Comparison of ENCODE assay signal across 15 cellular contexts in the genomic region with DNA sequence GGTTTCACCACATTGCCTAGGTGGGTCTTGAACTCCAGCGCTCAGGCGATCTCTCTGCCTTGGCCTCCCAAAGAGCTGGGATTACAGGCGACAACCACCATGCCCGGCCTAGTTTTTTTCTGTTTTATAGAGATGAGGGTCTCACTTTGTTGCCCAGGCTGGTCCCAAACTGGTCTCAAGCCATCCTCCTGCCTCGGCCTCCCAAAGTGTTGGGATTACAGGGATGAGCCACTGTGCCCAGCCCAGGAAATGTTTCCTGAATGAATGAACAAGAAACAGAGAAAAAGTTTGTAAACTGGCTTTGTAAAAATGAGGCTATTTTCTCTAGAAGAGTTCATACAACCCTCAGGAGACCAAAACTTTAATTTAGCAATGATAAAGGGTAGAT.
DNase-seq lines count a peak whose midpoint lies in the region; ATAC-seq, FAIRE-seq and TF ChIP-seq lines count a peak whose summit lies in the region.
"Had no signal": no experiment of that assay in that cellular context is flagged by ENCODE, and none has a peak within 500 bp of the region (broad histone marks: within the 10 kb centered on the region; RNA-seq: fewer than 3 reads in every experiment).

No MANE protein-coding gene starts in this region.

- no peaks in the 10 kb centered on the region for H3K27me3 Mint-ChIP-seq in activated T-helper 17 cell treated with anti-CD3 and anti-CD28 coated beads, Interleukin-2, amount 50 U/mL, for 72 hours
- no peaks in the 10 kb centered on the region for H3K27me3 Mint-ChIP-seq in T-cell
- H3K27me3 Mint-ChIP-seq: activated CD4-positive, alpha-beta memory T cell treated with anti-CD3 and anti-CD28 coated beads for 36 hours had no signal

- H3K4me3 ChIP-seq in A549 (no peak overlapping the region), left lung (no peak overlapping the region), skin epidermis (no peak overlapping the region)

- intact Hi-C loops in left lung (cut with DNase I): no loop called here

- H3K36me3 Mint-ChIP-seq in activated T-helper 17 cell treated with anti-CD3 and anti-CD28 coated beads, Interleukin-2, amount 50 U/mL, for 72 hours (ENCODE audit: low read depth): peaks cover 38% of the 10 kb centered on the region
- H3K36me3 Mint-ChIP-seq in T-cell: peaks cover 22% of the 10 kb centered on the region

- WGBS in A549 (ENCODE audit: missing lambda C conversion rate): 96% methylated on average over 5 of the region's 5 CpGs

- FAIRE-seq in A549 (lab: Jason Lieb, UNC): no peak
- FAIRE-seq: H1, TTC549 had no signal

- no peak for DNase-seq in A549 (ENCODE audit: low read depth in 1 of 2, low spot score in 1 of 2)
- no peak for DNase-seq in left lung
- no peak for DNase-seq in SHP77 (lab: John Stamatoyannopoulos, UW)
- DNase-seq in C1 segment of cervical spinal cord (lab: John Stamatoyannopoulos, UW): no peak
- no peak for DNase-seq in T-cell
- DNase-seq: activated CD4-positive, alpha-beta memory T cell treated with anti-CD3 and anti-CD28 coated beads for 36 hours; NCI-H187; NCI-H446 treated with DMSO at 0.1 percent for 48 hours; retina; stimulated activated CD4-positive, alpha-beta T cell treated with anti-CD3 and anti-CD28 coated beads, Interleukin-2, amount 100 ng/mL, for 24 hours had no signal

- CTCF ChIA-PET in A549 (lab: Yijun Ruan, JAX): interaction anchor here (1.3 to 2.3 kb wide), 4 partner anchors 34 to 108 kb away, joined by 3 to 9 read pairs (median 5); no protein-coding TSS in a partner anchor
- CTCF ChIA-PET in T-cell (lab: Charles Lee): interaction anchor here in 1 of 2 donors (0.7 kb wide), 1 partner anchor 124 kb away, joined by 4 read pairs; no protein-coding TSS in a partner anchor

- TF ChIP-seq EP300 in A549 (IDR thresholded peaks at IDR 0.05): no peak

- H3K9me3 Mint-ChIP-seq in activated T-helper 17 cell treated with anti-CD3 and anti-CD28 coated beads, Interleukin-2, amount 50 U/mL, for 72 hours: no peaks in the 10 kb centered on the region
- H3K9me3 Mint-ChIP-seq in T-cell: no peaks in the 10 kb centered on the region
- H3K9me3 Mint-ChIP-seq: activated CD4-positive, alpha-beta memory T cell treated with anti-CD3 and anti-CD28 coated beads for 36 hours had no signal

- TF ChIP-seq CTCF in A549 (IDR thresholded peaks at IDR 0.05): no peak
- no peak for TF ChIP-seq CTCF in left lung (IDR thresholded peaks at IDR 0.05)

- ATAC-seq in A549 (no peak), left lung (no peak), GM21367 (IDR thresholded peaks at IDR 0.05; ENCODE audit: unreplicated experiment) (no peak), T-cell (replicated peaks in 1 of 4) (no peak)
- no peak for ATAC-seq in activated T-helper 17 cell treated with anti-CD3 and anti-CD28 coated beads, Interleukin-2, amount 50 U/mL, for 72 hours (replicated peaks)

- no peaks in the 10 kb centered on the region for H3K9me3 ChIP-seq in A549
- H3K9me3 ChIP-seq in left lung: no peaks in the 10 kb centered on the region

- H3K4me1 ChIP-seq in A549 (peaks cover 51% of the 10 kb centered on the region), left lung (peaks cover 9 to 31% of the 10 kb centered on the region in 2 donors)

- no peak overlapping the region for H3K4me3 Mint-ChIP-seq in activated T-helper 17 cell treated with anti-CD3 and anti-CD28 coated beads, Interleukin-2, amount 50 U/mL, for 72 hours
- H3K4me3 Mint-ChIP-seq in T-cell: no peak overlapping the region
- H3K4me3 Mint-ChIP-seq: activated CD4-positive, alpha-beta memory T cell treated with anti-CD3 and anti-CD28 coated beads for 36 hours had no signal

- peaks cover 4% of the 10 kb centered on the region for H3K4me1 Mint-ChIP-seq in activated T-helper 17 cell treated with anti-CD3 and anti-CD28 coated beads, Interleukin-2, amount 50 U/mL, for 72 hours
- peaks cover 4 to 11% (median 6%) of the 10 kb centered on the region in 3 donors for H3K4me1 Mint-ChIP-seq in T-cell

- peak overlapping the region; percentile 58 for H3K27ac Mint-ChIP-seq in activated T-helper 17 cell treated with anti-CD3 and anti-CD28 coated beads, Interleukin-2, amount 50 U/mL, for 72 hours
- no peak overlapping the region for H3K27ac Mint-ChIP-seq in T-cell
- H3K27ac Mint-ChIP-seq: activated CD4-positive, alpha-beta memory T cell treated with anti-CD3 and anti-CD28 coated beads for 36 hours had no signal

- H3K27me3 ChIP-seq in left lung: no peaks in the 10 kb centered on the region

- no peak for TF ChIP-seq POLR2A in A549 (IDR thresholded peaks at IDR 0.05; ENCODE audit: low read length)

- peaks cover 0 to 28% of the 10 kb centered on the region in 2 donors for H3K36me3 ChIP-seq in left lung

- POLR2A ChIA-PET in A549 (lab: Yijun Ruan, JAX) (no interaction called here), T-cell (lab: Charles Lee) (interaction anchor here in 1 of 2 donors (0.7 kb wide), 1 partner anchor 1445 kb away, joined by 6 read pairs; no protein-coding TSS in a partner anchor)

- no peak for TF ChIP-seq RAD21 in A549 (conservative IDR thresholded peaks at IDR 0.05 in 1 of 2, IDR thresholded peaks at IDR 0.05 in 1 of 2)

- peak overlapping the region; percentile 84 to 89 for H3K27ac ChIP-seq in A549
- peak overlapping the region; percentile 71 to 81 for H3K27ac ChIP-seq in left lung
- H3K27ac ChIP-seq in skin epidermis: peak overlapping the region in 14 of 21 experiments; percentile 9 to 67 (median 47)

- peak overlapping the region; percentile 83 for H3K4me2 ChIP-seq in A549

TF ChIP-seq in A549, 52 proteins besides CTCF, POLR2A, EP300 and RAD21:
- TF ChIP-seq CHD2 (IDR thresholded peaks at IDR 0.05; ENCODE audit: low read length, partially characterized antibody): no peak
- TF ChIP-seq, protein P1, sequence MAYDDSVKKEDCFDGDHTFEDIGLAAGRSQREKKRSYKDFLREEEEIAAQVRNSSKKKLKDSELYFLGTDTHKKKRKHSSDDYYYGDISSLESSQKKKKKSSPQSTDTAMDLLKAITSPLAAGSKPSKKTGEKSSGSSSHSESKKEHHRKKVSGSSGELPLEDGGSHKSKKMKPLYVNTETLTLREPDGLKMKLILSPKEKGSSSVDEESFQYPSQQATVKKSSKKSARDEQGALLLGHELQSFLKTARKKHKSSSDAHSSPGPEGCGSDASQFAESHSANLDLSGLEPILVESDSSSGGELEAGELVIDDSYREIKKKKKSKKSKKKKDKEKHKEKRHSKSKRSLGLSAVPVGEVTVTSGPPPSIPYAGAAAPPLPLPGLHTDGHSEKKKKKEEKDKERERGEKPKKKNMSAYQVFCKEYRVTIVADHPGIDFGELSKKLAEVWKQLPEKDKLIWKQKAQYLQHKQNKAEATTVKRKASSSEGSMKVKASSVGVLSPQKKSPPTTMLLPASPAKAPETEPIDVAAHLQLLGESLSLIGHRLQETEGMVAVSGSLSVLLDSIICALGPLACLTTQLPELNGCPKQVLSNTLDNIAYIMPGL (CRISPR knock-in tag; IDR thresholded peaks at IDR 0.05; ENCODE audit: borderline replicate concordance): no peak
- no peak for TF ChIP-seq JUN (IDR thresholded peaks at IDR 0.05)
- TF ChIP-seq, protein P2, sequence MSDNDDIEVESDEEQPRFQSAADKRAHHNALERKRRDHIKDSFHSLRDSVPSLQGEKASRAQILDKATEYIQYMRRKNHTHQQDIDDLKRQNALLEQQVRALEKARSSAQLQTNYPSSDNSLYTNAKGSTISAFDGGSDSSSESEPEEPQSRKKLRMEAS (IDR thresholded peaks at IDR 0.05): no peak
